ENCODE assay signal across 15 cellular contexts in the genomic region with DNA sequence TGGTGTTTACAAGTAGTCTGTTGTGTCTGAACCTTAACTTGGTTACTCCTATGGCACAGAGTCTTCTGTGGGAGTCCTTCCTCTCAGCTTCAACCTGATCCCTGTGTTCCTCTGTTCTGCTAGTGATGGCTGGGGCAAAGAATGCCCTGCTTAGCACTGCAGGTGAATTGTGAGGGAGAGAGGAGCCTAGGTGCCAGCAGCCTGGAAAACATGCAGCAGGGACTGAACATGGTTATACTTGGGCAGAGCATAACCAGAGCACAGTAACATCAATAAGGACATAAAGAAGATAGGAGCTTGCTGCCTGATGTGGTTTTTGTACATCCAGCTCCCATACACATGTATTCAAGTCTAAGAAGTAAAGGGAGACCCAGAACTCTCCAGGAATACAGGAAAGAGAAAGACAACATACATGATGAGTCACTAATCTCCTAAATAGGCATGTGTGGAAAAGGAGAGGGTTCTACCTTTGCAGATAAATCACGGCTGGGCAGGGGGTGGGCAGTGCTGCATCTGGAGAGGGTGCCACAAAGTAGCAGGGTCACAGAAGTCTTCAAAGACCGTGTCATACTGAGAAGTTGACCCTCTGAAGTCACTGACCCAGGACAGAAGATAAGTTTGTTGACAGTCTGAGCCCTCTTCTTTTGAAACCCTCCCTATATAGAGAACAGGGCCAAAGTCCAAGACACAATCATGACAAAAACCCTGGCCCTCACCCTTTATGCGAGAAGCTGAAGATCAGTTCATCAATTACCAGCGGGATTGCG.
DNase-seq lines count a peak whose midpoint lies in the region; ATAC-seq, FAIRE-seq and TF ChIP-seq lines count a peak whose summit lies in the region.
"Had no signal": no experiment of that assay in that cellular context is flagged by ENCODE, and none has a peak within 500 bp of the region (broad histone marks: within the 10 kb centered on the region; RNA-seq: fewer than 3 reads in every experiment).

No MANE protein-coding gene starts in this region.

- H3K27ac ChIP-seq in parathyroid adenoma (no peak overlapping the region), psoas muscle (no peak overlapping the region)
- H3K27ac ChIP-seq: RWPE1, SJCRH30 had no signal

- H2AFZ ChIP-seq in parathyroid adenoma: peak overlapping the region; percentile 20

- ATAC-seq in left lobe of liver (peak; percentile 81), GM18498 (IDR thresholded peaks at IDR 0.05; ENCODE audit: unreplicated experiment) (no peak), GM18520 (IDR thresholded peaks at IDR 0.05; ENCODE audit: unreplicated experiment) (no peak), psoas muscle (no peak)

- H3K9ac ChIP-seq in parathyroid adenoma: no peak overlapping the region

- no peaks in the 10 kb centered on the region for H3K79me2 ChIP-seq in parathyroid adenoma

- DNase-seq in HT1080 (ENCODE audit: low read depth) (peak; percentile 19), bronchial epithelial cell (ENCODE audit: low read depth) (peak; percentile 18), left lobe of liver (ENCODE audit: low spot score) (no peak), iPS-NIHi11 (ENCODE audit: low spot score) (no peak), psoas muscle (no peak)
- DNase-seq: CD4-positive, alpha-beta memory T cell; H7; NCI-H1048; NCI-H1694; NCI-H345; SJCRH30 had no signal

- H3K4me3 ChIP-seq in bronchial epithelial cell (ENCODE audit: low read depth, low read length): no peak overlapping the region
- H3K4me3 ChIP-seq in parathyroid adenoma (ENCODE audit: low read depth, low read length): no peak overlapping the region
- H3K4me3 ChIP-seq in psoas muscle: no peak overlapping the region
- H3K4me3 ChIP-seq: SJCRH30 had no signal

- peak; percentile 36 for FAIRE-seq in bronchial epithelial cell (lab: Jason Lieb, UNC)

- H3K36me3 ChIP-seq in bronchial epithelial cell (ENCODE audit: control insufficient read depth, insufficient read depth, low read length) (no peaks in the 10 kb centered on the region), parathyroid adenoma (ENCODE audit: control insufficient read depth, insufficient read depth, low read length) (no peaks in the 10 kb centered on the region), psoas muscle (ENCODE audit: insufficient read depth in 1 of 2, low read depth in 1 of 2) (no peaks in the 10 kb centered on the region)
- H3K36me3 ChIP-seq: SJCRH30 had no signal

- H3K4me1 ChIP-seq in parathyroid adenoma: no peaks in the 10 kb centered on the region
- no peaks in the 10 kb centered on the region for H3K4me1 ChIP-seq in psoas muscle

- H3K27me3 ChIP-seq in bronchial epithelial cell (ENCODE audit: control insufficient read depth, insufficient read depth, low read length) (no peaks in the 10 kb centered on the region), parathyroid adenoma (ENCODE audit: control insufficient read depth, insufficient read depth, low read length) (no peaks in the 10 kb centered on the region), psoas muscle (ENCODE audit: insufficient read depth in 3 of 3, low read length in 2 of 3) (no peaks in the 10 kb centered on the region)
- H3K27me3 ChIP-seq: SJCRH30 had no signal

- H3K9me3 ChIP-seq in parathyroid adenoma (ENCODE audit: control insufficient read depth, low read length) (no peaks in the 10 kb centered on the region), psoas muscle (no peaks in the 10 kb centered on the region)
- H3K9me3 ChIP-seq: SJCRH30 had no signal

- intact Hi-C loops in psoas muscle (cut with DNase I): no loop called here

- H3K4me2 ChIP-seq in parathyroid adenoma (ENCODE audit: low read length): no peak overlapping the region

- 78 to 82% (median 80%) methylated on average over 5 of the region's 5 CpGs for WGBS in psoas muscle, 3 donors

- no peak for TF ChIP-seq CTCF in bronchial epithelial cell (IDR thresholded peaks at IDR 0.05; ENCODE audit: insufficient read depth, low read length, severe bottlenecking)
- TF ChIP-seq CTCF in parathyroid adenoma (IDR thresholded peaks at IDR 0.05): no peak
- TF ChIP-seq CTCF in psoas muscle (IDR thresholded peaks at IDR 0.05): no peak

Comparison
In these comparisons a context has a peak if more than half of its experiments do, and no peak if none do; other contexts are left out.
1. DNase-seq: peak in HT1080 (single experiment) and bronchial epithelial cell (single experiment); none in left lobe of liver (single experiment), iPS-NIHi11 (single experiment) and psoas muscle (0 of 2).